Comparison of ENCODE assay signal across 19 cellular contexts in the genomic region with DNA sequence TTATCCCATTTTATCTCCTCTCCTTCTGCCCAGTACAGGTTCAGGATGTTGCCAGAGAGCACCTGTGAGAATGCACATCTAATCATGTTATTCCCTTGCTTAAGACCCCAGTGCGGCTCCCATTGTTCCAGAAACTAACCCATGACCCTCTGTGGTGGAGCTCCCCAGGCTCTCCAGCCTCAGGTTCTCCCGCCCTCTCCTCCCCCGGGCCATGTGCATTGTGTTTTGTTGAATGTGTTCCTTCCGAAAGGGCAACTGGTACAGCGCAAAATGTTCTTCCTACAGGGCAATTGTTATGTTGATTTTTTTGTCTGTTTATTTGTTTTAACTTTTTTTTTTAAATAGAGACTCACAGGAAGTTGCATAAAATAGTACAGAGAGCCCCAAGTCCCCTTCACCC. TPM values are rescaled to one million over a fixed set of nuclear protein-coding genes. Genes with fewer than 3 reads are reported as not detected.
DNase-seq lines count a peak whose midpoint lies in the region; ATAC-seq, FAIRE-seq and TF ChIP-seq lines count a peak whose summit lies in the region.
"Had no signal": no experiment of that assay in that cellular context is flagged by ENCODE, and none has a peak within 500 bp of the region (broad histone marks: within the 10 kb centered on the region; RNA-seq: fewer than 3 reads in every experiment).

No MANE protein-coding gene starts in this region.

- intact Hi-C loops in Right ventricle myocardium superior (cut with DNase I), result no loop called here

- no peak overlapping the region for H3K18ac ChIP-seq in H1 (ENCODE audit: extremely low read depth, low read length)

- H3K4me3 ChIP-seq in BLaER1 (no peak overlapping the region), HUES64 (ENCODE audit: low read length) (peak overlapping the region; percentile 10; the same call in 1 of the 2 replicates), H1 (ENCODE audit: extremely low read depth in 1 of 4, insufficient read depth in 2 of 4, low read depth in 3 of 4, low read length in 4 of 4) (no peak overlapping the region), MG63 (no peak overlapping the region)

- CTCF ChIA-PET in H1 (lab: Charles Lee; ENCODE audit: partially characterized antibody), result interaction anchor here (0.7 to 2.5 kb wide), 5 partner anchors 9 to 1231 kb away, joined by 3 to 9 read pairs (median 4); no protein-coding TSS in a partner anchor

- no peak for TF ChIP-seq POLR2A in H1 (IDR thresholded peaks at IDR 0.05; ENCODE audit: control extremely low read depth in 1 of 2, low read depth in 2 of 2, low read length in 2 of 2)

- H4K8ac ChIP-seq in H1 (ENCODE audit: extremely low read depth, insufficient read depth, low read length), result no peak overlapping the region

- no peak overlapping the region for H2BK15ac ChIP-seq in H1 (ENCODE audit: low read length)

- H3K9me3 ChIP-seq in BLaER1 (peaks cover 31% of the 10 kb centered on the region), HUES64 (ENCODE audit: insufficient read depth, low read depth, low read length) (no peaks in the 10 kb centered on the region), H1 (ENCODE audit: insufficient read depth in 2 of 2, low read depth in 1 of 2, low read length in 1 of 2) (no peaks in the 10 kb centered on the region), MG63 (no peaks in the 10 kb centered on the region)

- no peak for TF ChIP-seq RAD21 in H1 (IDR thresholded peaks at IDR 0.05 in 1 of 2, conservative IDR thresholded peaks at IDR 0.05 in 1 of 2; ENCODE audit: low read depth in 2 of 2, low read length in 2 of 2)

- H3K23me2 ChIP-seq in H1 (ENCODE audit: low read depth, low read length), result no peaks in the 10 kb centered on the region

- WGBS in HUES64, result 6% methylated on average over 2 of the region's 5 CpGs
- WGBS in H1 (ENCODE audit: extremely low coverage in 1 of 2, insufficient coverage in 1 of 2, insufficient read length in 1 of 2, insufficient replicate concordance in 2 of 2, low coverage in 1 of 2, low lambda C conversion rate in 2 of 2, missing lambda C conversion rate in 1 of 2), 2 experiments, result 33% methylated on average over 5 of the region's 5 CpGs; no CpG with 5 or more reads in 1 of the 2 experiments

- FAIRE-seq in H1 (lab: Jason Lieb, UNC), result no peak
- FAIRE-seq: GM19239 had no signal

- H3K9ac ChIP-seq in BLaER1, result no peak overlapping the region
- H3K9ac ChIP-seq in HUES64 (ENCODE audit: low read depth, low read length), result no peak overlapping the region
- H3K9ac ChIP-seq in H1 (replicated peaks in 1 of 4; ENCODE audit: extremely low read depth in 1 of 4, low read depth in 3 of 4, low read length in 3 of 4), result no peak overlapping the region

- H3K36me3 ChIP-seq in BLaER1 (no peaks in the 10 kb centered on the region), HUES64 (ENCODE audit: insufficient read depth, low read length) (no peaks in the 10 kb centered on the region), H1 (ENCODE audit: control insufficient read depth in 2 of 4, insufficient read depth in 4 of 4, low read length in 3 of 4) (no peaks in the 10 kb centered on the region), MG63 (no peaks in the 10 kb centered on the region)

- TF ChIP-seq EP300 in H1 (IDR thresholded peaks at IDR 0.05; ENCODE audit: borderline replicate concordance in 1 of 2, low read depth in 2 of 2, low read length in 2 of 2), result no peak

- no peaks in the 10 kb centered on the region for H3K79me2 ChIP-seq in H1 (ENCODE audit: control insufficient read depth in 1 of 2, insufficient read depth in 2 of 2, low read length in 2 of 2)

- no peak overlapping the region for H2AFZ ChIP-seq in H1 (ENCODE audit: low read length)

- POLR2A ChIA-PET in H1 (lab: Charles Lee; ENCODE audit: partially characterized antibody), result no interaction called here

- H3K36me3 Mint-ChIP-seq in neural crest cell (ENCODE audit: low read depth), result peaks cover 12% of the 10 kb centered on the region

- no peaks in the 10 kb centered on the region for H4K20me1 ChIP-seq in BLaER1
- H4K20me1 ChIP-seq in H1 (replicated peaks in 1 of 2; ENCODE audit: control insufficient read depth in 1 of 2, insufficient read depth in 2 of 2, low read length in 2 of 2), result peaks cover 0 to 2% of the 10 kb centered on the region in 2 experiments

- H3K27me3 Mint-ChIP-seq in neural crest cell (ENCODE audit: low read depth), result peaks cover 33% of the 10 kb centered on the region
- H3K27me3 Mint-ChIP-seq: CD4-positive, alpha-beta T cell had no signal

- H3K27me3 ChIP-seq in BLaER1, result no peaks in the 10 kb centered on the region
- peaks cover 51% of the 10 kb centered on the region for H3K27me3 ChIP-seq in HUES64 (ENCODE audit: insufficient read depth, low read length)
- H3K27me3 ChIP-seq in H1 (replicated peaks in 1 of 4; ENCODE audit: control insufficient read depth in 3 of 4, extremely low read depth in 1 of 4, insufficient read depth in 3 of 4, low read length in 3 of 4), result peaks cover 6 to 38% (median 26%) of the 10 kb centered on the region in 4 experiments
- no peaks in the 10 kb centered on the region for H3K27me3 ChIP-seq in MG63

- TF ChIP-seq CTCF in H1 (IDR thresholded peaks at IDR 0.05; ENCODE audit: control extremely low read depth in 1 of 3, insufficient read depth in 1 of 3, low read depth in 1 of 3, low read length in 3 of 3) (no peak), neural crest cell (conservative IDR thresholded peaks at IDR 0.05) (no peak)

- H4K91ac ChIP-seq in H1 (replicated peaks; ENCODE audit: insufficient read length, low read length), result no peak overlapping the region

- no peak for ATAC-seq in Right ventricle myocardium superior (ENCODE audit: poor library complexity)
- ATAC-seq in GM21717 (IDR thresholded peaks at IDR 0.05; ENCODE audit: unreplicated experiment), result no peak

- H2BK5ac ChIP-seq in H1 (ENCODE audit: low read depth, low read length), result no peak overlapping the region

- H3K4me1 ChIP-seq in BLaER1 (peaks cover 17% of the 10 kb centered on the region), HUES64 (ENCODE audit: insufficient read depth, low read length) (peaks cover 16% of the 10 kb centered on the region), H1 (replicated peaks in 1 of 4; ENCODE audit: control insufficient read depth in 3 of 4, insufficient read depth in 4 of 4, low read length in 3 of 4) (peaks cover 0 to 7% (median 4%) of the 10 kb centered on the region in 4 experiments; a peak in 3 of 7 replicates)

- H4K5ac ChIP-seq in H1 (ENCODE audit: insufficient read length, low read depth, low read length), result no peak overlapping the region

- H3K9me3 Mint-ChIP-seq in neural crest cell, result peaks cover 5% of the 10 kb centered on the region

- H3K27ac Mint-ChIP-seq in neural crest cell (ENCODE audit: unreplicated experiment), result no peak overlapping the region
- H3K27ac Mint-ChIP-seq: CD4-positive, alpha-beta T cell had no signal

- H3K27ac ChIP-seq in BLaER1, result no peak overlapping the region
- no peak overlapping the region for H3K27ac ChIP-seq in HUES64 (ENCODE audit: low read depth, low read length)
- H3K27ac ChIP-seq in H1 (ENCODE audit: low read depth, low read length), result no peak overlapping the region
- H3K27ac ChIP-seq: 22Rv1 had no signal

- H2BK120ac ChIP-seq in H1 (replicated peaks; ENCODE audit: low read depth, low read length), result no peak overlapping the region

- no peak overlapping the region for H3K14ac ChIP-seq in H1 (ENCODE audit: insufficient read length)

- H3K4me1 Mint-ChIP-seq in neural crest cell, result peaks cover 53% of the 10 kb centered on the region

- no peak overlapping the region for H2AK5ac ChIP-seq in H1 (ENCODE audit: low read depth, low read length)

- no peak overlapping the region for H2BK20ac ChIP-seq in H1 (ENCODE audit: low read length)

- no peak overlapping the region for H2BK12ac ChIP-seq in H1 (ENCODE audit: low read depth, low read length)

- peak overlapping the region; percentile 12 for H3K4me3 Mint-ChIP-seq in neural crest cell
- H3K4me3 Mint-ChIP-seq: CD4-positive, alpha-beta T cell had no signal

- H3K79me1 ChIP-seq in H1 (ENCODE audit: low read depth, low read length), result no peaks in the 10 kb centered on the region

- H3K4ac ChIP-seq in H1 (replicated peaks; ENCODE audit: insufficient read length, low read depth, low read length), result no peak overlapping the region

- peak overlapping the region; percentile 21 for H3K4me2 ChIP-seq in BLaER1
- peak overlapping the region in 1 of 2 experiments; percentile 2; a peak in 2 of 4 replicates for H3K4me2 ChIP-seq in H1 (ENCODE audit: insufficient read depth in 1 of 2, low read depth in 2 of 2, low read length in 2 of 2)

- no peak overlapping the region for H3K56ac ChIP-seq in H1 (replicated peaks; ENCODE audit: insufficient read length, low read depth, low read length)

- no peak for DNase-seq in H1 (ENCODE audit: low read depth in 1 of 2, low spot score in 2 of 2)
- peak; percentile 31 for DNase-seq in neural crest cell (ENCODE audit: low read depth, low spot score)
- no peak for DNase-seq in Ammon's horn (ENCODE audit: low spot score)
- DNase-seq in MG63, result no peak
- DNase-seq in Right ventricle myocardium superior, result no peak
- DNase-seq: C1 segment of cervical spinal cord; Calu3; CD4-positive, alpha-beta T cell; DMS79; EL; GDM1; IMR-90; KBM-7 had no signal

- no peak overlapping the region for H3K23ac ChIP-seq in H1 (ENCODE audit: insufficient read length)

TF ChIP-seq in H1, 55 proteins besides CTCF, POLR2A, EP300 and RAD21 (continues in another document):
- no peak for TF ChIP-seq CREB1 (IDR thresholded peaks at IDR 0.05)
- no peak for TF ChIP-seq SUZ12 (IDR thresholded peaks at IDR 0.05; ENCODE audit: low read length)
- TF ChIP-seq, protein P1, sequence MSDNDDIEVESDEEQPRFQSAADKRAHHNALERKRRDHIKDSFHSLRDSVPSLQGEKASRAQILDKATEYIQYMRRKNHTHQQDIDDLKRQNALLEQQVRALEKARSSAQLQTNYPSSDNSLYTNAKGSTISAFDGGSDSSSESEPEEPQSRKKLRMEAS (IDR thresholded peaks at IDR 0.05), result peak; percentile 75
- TF ChIP-seq ZNF274 (IDR thresholded peaks at IDR 0.05; ENCODE audit: borderline replicate concordance, extremely low read depth, low read length), result no peak

RNA-seq across cellular contexts. Expression of a gene that starts 31.1 kb away (rescaled TPM):
- 6.3 TPM for polyA plus RNA-seq in HUES64 (2013, experiment 1 of 2)
- 9.4 TPM for polyA plus RNA-seq in HUES64 (2013, experiment 2 of 2)
- 0.59 and 0.76 TPM in 2 replicates for total RNA-seq in H1 (2021; fragmentation: NEBNext Ultra II Directional; extraction: Animal tissue kit (Norgen Biotek cat#: 25700))
- polyA plus RNA-seq in H1 (2011; rRNA removed), result 0.23 and 0.52 TPM in 2 replicates
- polyA plus RNA-seq in H1 (2011; cell fraction: cytosol; rRNA removed), result 0.47 TPM
- polyA plus RNA-seq in H1 (2011; cell fraction: nucleus; rRNA removed), result 0.60 TPM
- polyA plus RNA-seq in H1 (2012, experiment 1 of 2), result 0.50 to 0.74 TPM (median 0.57 TPM) in 4 replicates
- polyA plus RNA-seq in H1 (2012, experiment 2 of 2), result 0.42 TPM
- polyA plus RNA-seq in H1 (2013, experiment 1 of 2), result 0.69 TPM
- polyA plus RNA-seq in H1 (2013, experiment 2 of 2), result 0.68 TPM
- 0.37 and 0.66 TPM in 2 replicates for polyA minus RNA-seq in H1 (2011; rRNA and poly(A)+ RNA removed)
- polyA minus RNA-seq in H1 (2011; cell fraction: cytosol; rRNA and poly(A)+ RNA removed), result 0.73 TPM
- polyA minus RNA-seq in H1 (2011; cell fraction: nucleus; rRNA and poly(A)+ RNA removed), result 0.90 TPM
- 10.6 and 10.9 TPM in 2 replicates for total RNA-seq in neural crest cell
- not detected in 2 replicates for total RNA-seq in MG63 (2014; rRNA removed; shearing (Covaris generic); ENCODE audit: low replicate concordance)
- 2.2 TPM for total RNA-seq in Right ventricle myocardium superior
- total RNA-seq: A673; Calu3; CD4-positive, alpha-beta T cell; IMR-90 had no signal
- polyA plus RNA-seq: IMR-90 had no signal
